Comparison of ENCODE assay signal across 16 cellular contexts in the genomic region with DNA sequence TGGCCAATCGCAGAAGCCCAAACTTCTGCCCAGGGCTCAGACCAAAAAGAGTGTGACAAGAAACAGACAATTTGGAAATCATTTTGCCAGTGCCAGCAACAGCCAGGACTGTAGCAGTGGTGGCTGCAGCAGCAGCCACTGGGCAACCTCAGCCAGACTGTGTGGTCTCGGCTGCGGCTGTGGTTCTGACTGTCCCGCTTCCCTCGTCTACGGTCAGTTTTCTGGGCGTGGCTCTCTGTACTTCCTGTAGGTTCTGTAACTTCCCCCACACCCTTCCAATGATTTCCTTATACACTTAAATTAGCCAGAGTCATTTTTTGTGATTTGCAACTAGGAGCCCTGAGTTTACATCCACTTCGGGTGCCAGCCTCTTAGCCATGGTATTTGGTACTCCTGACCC. TPM values are rescaled to one million over a fixed set of nuclear protein-coding genes. Genes with fewer than 3 reads are reported as not detected.
A peak's percentile ranks its signal among the peaks of the same experiment; 100 is the strongest.
DNase-seq lines count a peak whose midpoint lies in the region; ATAC-seq, FAIRE-seq and TF ChIP-seq lines count a peak whose summit lies in the region.
"Had no signal": no experiment of that assay in that cellular context is flagged by ENCODE, and none has a peak within 500 bp of the region (broad histone marks: within the 10 kb centered on the region; RNA-seq: fewer than 3 reads in every experiment).

No MANE protein-coding gene starts in this region.

- no peak overlapping the region for H4K5ac ChIP-seq in H9 (ENCODE audit: insufficient read length, low read depth, low read length)

- H2AK5ac ChIP-seq in trophoblast cell (ENCODE audit: low read length) (no peak overlapping the region), H9 (ENCODE audit: insufficient read length, low read length) (no peak overlapping the region)

- H3K27ac ChIP-seq in trophoblast cell (ENCODE audit: low read depth, low read length) (no peak overlapping the region), H9 (ENCODE audit: insufficient read length, low read depth, low read length) (no peak overlapping the region)
- H3K27ac ChIP-seq: SJCRH30 had no signal

- H3K27me3 Mint-ChIP-seq in H9 (ENCODE audit: low read depth), result no peaks in the 10 kb centered on the region
- H3K27me3 Mint-ChIP-seq: activated naive CD8-positive, alpha-beta T cell had no signal

- H3K36me3 ChIP-seq in trophoblast cell (ENCODE audit: control insufficient read depth in 1 of 2, insufficient read depth in 2 of 2, low read length in 2 of 2), result no peaks in the 10 kb centered on the region
- H3K36me3 ChIP-seq: SJCRH30 had no signal

- H2BK12ac ChIP-seq in trophoblast cell (ENCODE audit: low read length), result no peak overlapping the region
- no peak overlapping the region for H2BK12ac ChIP-seq in H9 (ENCODE audit: insufficient read length, low read depth, low read length)

- no peak overlapping the region for H3K4me3 Mint-ChIP-seq in H9
- H3K4me3 Mint-ChIP-seq: activated CD4-positive, alpha-beta T cell treated with anti-CD3 and anti-CD28 coated beads, Interleukin-2, amount 10 ng/mL, durations not matched to agents 7 days and 5 days; activated naive CD8-positive, alpha-beta T cell; nephron progenitor cell had no signal

- H3K79me2 ChIP-seq in trophoblast cell (ENCODE audit: control insufficient read depth, insufficient read depth, low read length, poor library complexity) (no peaks in the 10 kb centered on the region), H9 (ENCODE audit: insufficient read depth, low read length) (no peaks in the 10 kb centered on the region)

- peak overlapping the region; percentile 21 for H3K4ac ChIP-seq in trophoblast cell (ENCODE audit: low read depth, low read length)
- no peak overlapping the region for H3K4ac ChIP-seq in H9 (ENCODE audit: low read depth, low read length)

- H4K91ac ChIP-seq in trophoblast cell (ENCODE audit: low read depth, low read length) (no peak overlapping the region), H9 (ENCODE audit: insufficient read length, low read depth, low read length) (no peak overlapping the region)

- peak overlapping the region in 1 of 3 experiments; percentile 7; a peak in 2 of 7 replicates for H3K27ac Mint-ChIP-seq in H9
- H3K27ac Mint-ChIP-seq: activated CD4-positive, alpha-beta T cell treated with anti-CD3 and anti-CD28 coated beads, Interleukin-2, amount 10 ng/mL, durations not matched to agents 7 days and 5 days; activated naive CD8-positive, alpha-beta T cell; nephron progenitor cell had no signal

- H3K14ac ChIP-seq in trophoblast cell (ENCODE audit: low read length), result no peak overlapping the region
- no peak overlapping the region for H3K14ac ChIP-seq in H9 (ENCODE audit: insufficient read depth, low read length)

- no peak overlapping the region for H3K23ac ChIP-seq in trophoblast cell (ENCODE audit: low read length)
- no peak overlapping the region for H3K23ac ChIP-seq in H9 (ENCODE audit: insufficient read length, low read depth, low read length)

- H3K23me2 ChIP-seq in H9 (ENCODE audit: insufficient read length, low read depth, low read length, poor library complexity, severe bottlenecking), result no peaks in the 10 kb centered on the region

- H4K8ac ChIP-seq in trophoblast cell (ENCODE audit: low read depth, low read length) (no peak overlapping the region), H9 (replicated peaks; ENCODE audit: insufficient read length, low read depth, low read length) (no peak overlapping the region)

- DNase-seq in GM12891 (ENCODE audit: insufficient read length, low spot score) (no peak), SKM-1 treated with dmso at 0.1 percent for 144 hours (lab: John Stamatoyannopoulos, UW; ENCODE audit: unreplicated experiment) (peak; percentile 81), cardiac septum (ENCODE audit: low spot score) (peak; percentile 84), trophoblast cell (no peak), GM13976 (ENCODE audit: low spot score) (no peak), H9 (no peak)
- DNase-seq: activated CD4-positive, alpha-beta T cell treated with anti-CD3 and anti-CD28 coated beads, Interleukin-2, amount 10 ng/mL, durations not matched to agents 7 days and 5 days; Calu3; effector CD8-positive, alpha-beta T cell; NCI-H2081 treated with DMSO at 0.1 percent for 48 hours; nephron progenitor cell; SJCRH30; stimulated activated naive CD4-positive, alpha-beta T cell had no signal

- no CpG with 5 or more reads among the region's 8 CpGs for WGBS in trophoblast cell (ENCODE audit: extremely low coverage, insufficient coverage, insufficient read length)
- no CpG with 5 or more reads among the region's 8 CpGs for WGBS in H9 (ENCODE audit: extremely low coverage, insufficient read length, low lambda C conversion rate)

- H3K4me1 Mint-ChIP-seq in H9, result peaks cover 36 to 38% of the 10 kb centered on the region in 2 experiments

- H3K18ac ChIP-seq in trophoblast cell (ENCODE audit: low read length) (no peak overlapping the region), H9 (ENCODE audit: insufficient read length, low read depth, low read length) (no peak overlapping the region)

- H3K36me3 Mint-ChIP-seq in H9 (ENCODE audit: insufficient read depth in 1 of 3, low read depth in 3 of 3), result no peaks in the 10 kb centered on the region

- no peak overlapping the region for H2BK15ac ChIP-seq in H9 (ENCODE audit: low read depth, low read length)

- H3K4me3 ChIP-seq in trophoblast cell (ENCODE audit: low read depth, low read length), result no peak overlapping the region
- H3K4me3 ChIP-seq: SJCRH30 had no signal

- peaks cover 4 to 5% of the 10 kb centered on the region in 2 experiments for H3K4me1 ChIP-seq in trophoblast cell (ENCODE audit: control insufficient read depth in 1 of 2, insufficient read depth in 2 of 2, low read length in 2 of 2)
- no peaks in the 10 kb centered on the region for H3K4me1 ChIP-seq in H9 (ENCODE audit: insufficient read depth, low read length)

- ATAC-seq in HG03565 (IDR thresholded peaks at IDR 0.05; ENCODE audit: unreplicated experiment), result no peak
- no peak for ATAC-seq in GM21423 (IDR thresholded peaks at IDR 0.05; ENCODE audit: unreplicated experiment)

- H3K56ac ChIP-seq in H9 (ENCODE audit: insufficient read length, low read depth, low read length), result no peak overlapping the region

- no peaks in the 10 kb centered on the region for H3K9me3 Mint-ChIP-seq in H9
- H3K9me3 Mint-ChIP-seq: activated CD4-positive, alpha-beta T cell treated with anti-CD3 and anti-CD28 coated beads, Interleukin-2, amount 10 ng/mL, durations not matched to agents 7 days and 5 days; nephron progenitor cell had no signal

- H3K9ac ChIP-seq in trophoblast cell (ENCODE audit: low read length) (no peak overlapping the region), H9 (ENCODE audit: extremely low read depth, insufficient read length, low read length) (no peak overlapping the region)

- TF ChIP-seq CTCF in GM13976 (IDR thresholded peaks at IDR 0.05; ENCODE audit: borderline replicate concordance, control extremely low read depth, extremely low read depth, insufficient read depth, missing control alignments) (no peak), H9 (conservative IDR thresholded peaks at IDR 0.05) (no peak)

- no peak overlapping the region for H3K4me2 ChIP-seq in trophoblast cell (ENCODE audit: low read length)
- no peak overlapping the region for H3K4me2 ChIP-seq in H9 (ENCODE audit: insufficient read depth, insufficient read length, low read length)

- peak; percentile 66 for FAIRE-seq in GM12891 (lab: Jason Lieb, UNC)

- no peak overlapping the region for H4K12ac ChIP-seq in trophoblast cell (ENCODE audit: low read depth, low read length)

- H2BK5ac ChIP-seq in trophoblast cell (ENCODE audit: low read depth, low read length, poor library complexity) (no peak overlapping the region), H9 (ENCODE audit: insufficient read length, low read length) (no peak overlapping the region)

- H3T11ph ChIP-seq in H9 (ENCODE audit: low read length), result no peak overlapping the region

- H3K79me1 ChIP-seq in trophoblast cell (ENCODE audit: low read length) (no peaks in the 10 kb centered on the region), H9 (ENCODE audit: insufficient read depth, low read depth, low read length, poor library complexity, severe bottlenecking) (no peaks in the 10 kb centered on the region)

- H3K9me3 ChIP-seq in trophoblast cell (ENCODE audit: insufficient read depth, low read depth, low read length) (peaks cover 2% of the 10 kb centered on the region), H9 (ENCODE audit: control insufficient read depth, low read depth, low read length) (no peaks in the 10 kb centered on the region)
- H3K9me3 ChIP-seq: SJCRH30 had no signal

- no peak overlapping the region for H2BK20ac ChIP-seq in H9 (ENCODE audit: low read depth, low read length, poor library complexity, severe bottlenecking)

- H4K20me1 ChIP-seq in H9 (ENCODE audit: control insufficient read depth, insufficient read depth, insufficient read length), result no peaks in the 10 kb centered on the region

- no peak for TF ChIP-seq POLR2A in GM12891 (IDR thresholded peaks at IDR 0.05; ENCODE audit: low read depth, low read length)

- in situ Hi-C loops in GM13976 (cut with MboI; ENCODE audit: low sequenced_read_pairs, unreplicated experiment), result no loop called here

- no peak overlapping the region for H2BK120ac ChIP-seq in trophoblast cell (ENCODE audit: insufficient read depth, low read length, poor library complexity)
- no peak overlapping the region for H2BK120ac ChIP-seq in H9 (ENCODE audit: low read depth, low read length, poor library complexity, severe bottlenecking)

- H2AFZ ChIP-seq in trophoblast cell (ENCODE audit: insufficient read depth, low read length, poor library complexity), result no peak overlapping the region
- no peak overlapping the region for H2AFZ ChIP-seq in H9 (ENCODE audit: low read length)

- H3K27me3 ChIP-seq in trophoblast cell (ENCODE audit: insufficient read depth, low read length) (no peaks in the 10 kb centered on the region), H9 (ENCODE audit: insufficient read depth, low read length) (no peaks in the 10 kb centered on the region)
- H3K27me3 ChIP-seq: SJCRH30 had no signal

- intact Hi-C loops in cardiac septum (cut with DNase I), result no loop called here

TF ChIP-seq in GM12891, 5 proteins besides CTCF, POLR2A, EP300 and RAD21:
- TF ChIP-seq PAX5 (IDR thresholded peaks at IDR 0.05; ENCODE audit: insufficient read depth, low read length, severe bottlenecking) (no peak), TAF1 (IDR thresholded peaks at IDR 0.05; ENCODE audit: low read depth, low read length) (no peak), POU2F2 (IDR thresholded peaks at IDR 0.05; ENCODE audit: low read depth, low read length) (no peak), POLR2AphosphoS5 (IDR thresholded peaks at IDR 0.05; ENCODE audit: low read depth, low read length) (no peak), SPI1 (IDR thresholded peaks at IDR 0.05; ENCODE audit: low read depth, low read length) (no peak)

RNA-seq across cellular contexts. Expression of a gene that starts 39.9 kb away (rescaled TPM):
- 26.3 TPM for polyA plus RNA-seq in GM12891 (2012; ENCODE audit: low read depth, missing spikeins)
- 24.9 TPM for total RNA-seq in cardiac septum
- polyA plus RNA-seq in trophoblast cell (2013), result 35.4 and 38.4 TPM in 2 replicates
- total RNA-seq in H9 (2021), result 9.6 and 12.3 TPM in 2 replicates

Comparison
In these comparisons a context has a peak if more than half of its experiments do, and no peak if none do; other contexts are left out.
1. DNase-seq: peak in SKM-1 treated with dmso at 0.1 percent for 144 hours (single experiment) and cardiac septum (single experiment); none in GM12891 (single experiment), trophoblast cell (0 of 2), GM13976 (single experiment) and H9 (single experiment).